In genomic region chr14:88225721-88226120, GRCh38 we compare ENCODE assay signal across 25 cellular contexts.
"Had no signal": no experiment of that assay in that cellular context is flagged by ENCODE, and none has a peak within 500 bp of the region (broad histone marks: within the 10 kb centered on the region; RNA-seq: fewer than 3 reads in every experiment).

No MANE protein-coding gene starts in this region.

- H3K4me1 ChIP-seq: body of pancreas, lower lobe of right lung, sigmoid colon, testis, upper lobe of left lung had no signal

- ATAC-seq: activated CD8-positive, alpha-beta T cell treated with anti-CD3 and anti-CD28 coated beads, Interleukin-2, amount 10 ng/mL, durations not matched to agents 7 days and 5 days; body of pancreas; left lobe of liver; lower lobe of right lung had no signal

- H3K4me3 ChIP-seq: body of pancreas, cardiac muscle cell, lower lobe of right lung, sigmoid colon, smooth muscle cell, testis, upper lobe of left lung had no signal

- DNase-seq: activated CD4-positive, alpha-beta T cell treated with anti-CD3 and anti-CD28 coated beads, Interleukin-2, amount 50 U/mL, for 1 hour; activated CD4-positive, CD25-positive, alpha-beta regulatory T cell treated with anti-CD3 and anti-CD28 coated beads, Interleukin-2, amount 50 U/mL, for 72 hours; activated CD8-positive, alpha-beta T cell treated with anti-CD3 and anti-CD28 coated beads, Interleukin-2, amount 10 ng/mL, durations not matched to agents 7 days and 5 days; activated gamma-delta T cell treated with Interleukin-2 at 50 U/mL for 16 hours; anterior cingulate cortex; body of pancreas; dermis blood vessel endothelial cell; effector CD8-positive, alpha-beta T cell; erythroblast; foreskin fibroblast; kidney; lower lobe of right lung; mesendoderm; naive B cell; sigmoid colon; stimulated activated CD4-positive, alpha-beta T cell treated with anti-CD3 and anti-CD28 coated beads, Interleukin-15, amount 100 ng/mL, for 24 hours; stimulated activated CD4-positive, alpha-beta T cell treated with anti-CD3 and anti-CD28 coated beads, Interleukin-2, amount 100 ng/mL, for 48 hours; stimulated activated naive CD4-positive, alpha-beta T cell; testis; upper lobe of left lung had no signal

- H3K36me3 ChIP-seq: cardiac muscle cell, lower lobe of right lung, sigmoid colon, upper lobe of left lung had no signal

- H3K27ac ChIP-seq: body of pancreas, cardiac muscle cell, lower lobe of right lung, sigmoid colon, testis, upper lobe of left lung, VCaP had no signal

- H3K4me2 ChIP-seq: smooth muscle cell had no signal

- H3K27ac Mint-ChIP-seq: activated CD8-positive, alpha-beta T cell treated with anti-CD3 and anti-CD28 coated beads, Interleukin-2, amount 10 ng/mL, durations not matched to agents 7 days and 5 days; activated naive CD4-positive, alpha-beta T cell treated with anti-CD3 and anti-CD28 coated beads, Interleukin-2, amount 50 U/mL, for 24 hours; naive B cell had no signal

- H3K4me3 Mint-ChIP-seq: activated CD8-positive, alpha-beta T cell treated with anti-CD3 and anti-CD28 coated beads, Interleukin-2, amount 10 ng/mL, durations not matched to agents 7 days and 5 days; activated naive CD4-positive, alpha-beta T cell treated with anti-CD3 and anti-CD28 coated beads, Interleukin-2, amount 50 U/mL, for 24 hours; naive B cell had no signal

- H3K4me1 Mint-ChIP-seq: activated naive CD4-positive, alpha-beta T cell treated with anti-CD3 and anti-CD28 coated beads, Interleukin-2, amount 50 U/mL, for 24 hours; naive B cell had no signal

- H3K27me3 ChIP-seq: body of pancreas, cardiac muscle cell, sigmoid colon, testis, upper lobe of left lung had no signal

- H3K36me3 Mint-ChIP-seq: activated naive CD4-positive, alpha-beta T cell treated with anti-CD3 and anti-CD28 coated beads, Interleukin-2, amount 50 U/mL, for 24 hours had no signal
